In genomic region chr12:46702581-46703344, GRCh38 we compare ENCODE assay signal across 1 cellular context.
TF ChIP-seq lines count a peak whose summit lies in the region.

No MANE protein-coding gene starts in this region.

TF ChIP-seq in IMR-90, 13 proteins besides CTCF, POLR2A, EP300 and RAD21:
- TF ChIP-seq RCOR1 (IDR thresholded peaks at IDR 0.05; ENCODE audit: insufficient replicate concordance, low read length), result no peak
- TF ChIP-seq CEBPB (IDR thresholded peaks at IDR 0.05; ENCODE audit: low read depth, low read length), result no peak
- no peak for TF ChIP-seq BHLHE40 (IDR thresholded peaks at IDR 0.05; ENCODE audit: low read depth, low read length)
- TF ChIP-seq FOS (IDR thresholded peaks at IDR 0.05; ENCODE audit: low read depth, low read length), result no peak
- TF ChIP-seq MXI1 (IDR thresholded peaks at IDR 0.05; ENCODE audit: borderline replicate concordance, low read depth, low read length), result no peak
- no peak for TF ChIP-seq CHD1 (IDR thresholded peaks at IDR 0.05; ENCODE audit: low read depth, low read length)
TF ChIP-seq in IMR-90: peak in this region for 0.
